14 cellular contexts compared by ENCODE assay signal in genomic region chr4:126558596-126558995, GRCh38.
DNase-seq lines count a peak whose midpoint lies in the region; ATAC-seq, FAIRE-seq and TF ChIP-seq lines count a peak whose summit lies in the region.
"Had no signal": no experiment of that assay in that cellular context is flagged by ENCODE, and none has a peak within 500 bp of the region (broad histone marks: within the 10 kb centered on the region; RNA-seq: fewer than 3 reads in every experiment).

No MANE protein-coding gene starts in this region.

- no peak for TF ChIP-seq CTCF in D721Med (IDR thresholded peaks at IDR 0.05; ENCODE audit: insufficient read depth, missing control alignments)
- no peak for TF ChIP-seq CTCF in K562 (IDR thresholded peaks at IDR 0.05 in 2 of 3, conservative IDR thresholded peaks at IDR 0.05 in 1 of 3; ENCODE audit: insufficient read depth in 2 of 3, low read depth in 1 of 3, low read length in 3 of 3)

- H3K4me3 Mint-ChIP-seq in activated naive CD8-positive, alpha-beta T cell treated with anti-CD3 and anti-CD28 coated beads for 36 hours = no peak overlapping the region
- H3K4me3 Mint-ChIP-seq: CD4-positive, alpha-beta memory T cell had no signal

- no peak for TF ChIP-seq EP300 in K562 (IDR thresholded peaks at IDR 0.05; ENCODE audit: low read length)

- H3K4me3 ChIP-seq in K562 = no peak overlapping the region
- H3K4me3 ChIP-seq: A549, GM23248 had no signal

- H3K27me3 ChIP-seq in K562 (ENCODE audit: control insufficient read depth in 2 of 2, insufficient read depth in 2 of 2, low read length in 2 of 2) = no peaks in the 10 kb centered on the region
- H3K27me3 ChIP-seq: BE2C had no signal

- WGBS in K562 (ENCODE audit: insufficient coverage, low coverage, missing lambda C conversion rate) = 50% methylated on average over 2 of the region's 2 CpGs

- peaks cover 52% of the 10 kb centered on the region for H3K79me2 ChIP-seq in K562 (ENCODE audit: control insufficient read depth, insufficient read depth, low read length)

- peak; percentile 38; the same call in 2 of the 3 replicates for ATAC-seq in K562
- ATAC-seq in GM21723 (IDR thresholded peaks at IDR 0.05; ENCODE audit: unreplicated experiment) = no peak
- ATAC-seq: A549 had no signal

- no peaks in the 10 kb centered on the region for H3K4me1 ChIP-seq in K562 (replicated peaks in 1 of 2; ENCODE audit: control insufficient read depth in 2 of 2, insufficient read depth in 2 of 2, low read length in 2 of 2)
- H3K4me1 ChIP-seq: A549 had no signal

- H3K36me3 ChIP-seq in K562 (ENCODE audit: control insufficient read depth, insufficient read depth, low read length) = peaks cover 19% of the 10 kb centered on the region; the same call in 2 of the 3 replicates
- H3K36me3 ChIP-seq: BE2C had no signal

- no TSS peak for BruUV-seq in K562 (replicated peaks; lab: Mats Ljungman, UMichigan)

- no peak overlapping the region for H3K4me2 ChIP-seq in K562 (ENCODE audit: insufficient read depth, low read length)
- H3K4me2 ChIP-seq: A549 had no signal

- CTCF ChIA-PET in K562 (lab: Yijun Ruan, JAX; ENCODE audit: low intra/inter-chr PET ratio) = no interaction called here

- H2AFZ ChIP-seq in K562 (ENCODE audit: low read depth, low read length) = no peak overlapping the region
- H2AFZ ChIP-seq: GM23248 had no signal

- no peak overlapping the region for H3K27ac Mint-ChIP-seq in activated naive CD8-positive, alpha-beta T cell treated with anti-CD3 and anti-CD28 coated beads for 36 hours
- H3K27ac Mint-ChIP-seq: CD4-positive, alpha-beta memory T cell had no signal

- H3K9me3 ChIP-seq in K562 (replicated peaks; ENCODE audit: control insufficient read depth, insufficient read depth, low read depth, low read length) = no peaks in the 10 kb centered on the region
- H3K9me3 ChIP-seq: A549, BE2C had no signal

- H3K9me3 Mint-ChIP-seq in activated naive CD8-positive, alpha-beta T cell treated with anti-CD3 and anti-CD28 coated beads for 36 hours = peaks cover 9% of the 10 kb centered on the region

- no peaks in the 10 kb centered on the region for H4K20me1 ChIP-seq in K562 (replicated peaks; ENCODE audit: control insufficient read depth, insufficient read depth, low read length)

- in situ Hi-C loops in K562 (cut with MboI) = no loop called here

- H3K9me1 ChIP-seq in K562 (ENCODE audit: control insufficient read depth, insufficient read depth, low read length) = no peaks in the 10 kb centered on the region

- no peak for TF ChIP-seq POLR2A in K562 (conservative IDR thresholded peaks at IDR 0.05)

- no peaks in the 10 kb centered on the region for H3K27me3 Mint-ChIP-seq in activated naive CD8-positive, alpha-beta T cell treated with anti-CD3 and anti-CD28 coated beads for 36 hours
- H3K27me3 Mint-ChIP-seq: CD4-positive, alpha-beta memory T cell had no signal

- FAIRE-seq in D721Med (lab: Jason Lieb, UNC) = peak; percentile 85
- no peak for FAIRE-seq in K562 (lab: Jason Lieb, UNC)
- FAIRE-seq: A549 had no signal

- H3K9ac ChIP-seq in K562 (ENCODE audit: insufficient read depth in 1 of 2, low read depth in 2 of 2, low read length in 2 of 2) = no peak overlapping the region
- H3K9ac ChIP-seq: GM23248 had no signal

- POLR2A ChIA-PET in K562 (lab: Yijun Ruan, JAX) = no interaction called here

- no peaks in the 10 kb centered on the region for H3K36me3 Mint-ChIP-seq in activated naive CD8-positive, alpha-beta T cell treated with anti-CD3 and anti-CD28 coated beads for 36 hours
- H3K36me3 Mint-ChIP-seq: CD4-positive, alpha-beta memory T cell had no signal

- TF ChIP-seq RAD21 in K562 (CRISPR knock-in tag; conservative IDR thresholded peaks at IDR 0.05 in 1 of 2, IDR thresholded peaks at IDR 0.05 in 1 of 2) = no peak

- DNase-seq in CMK (ENCODE audit: low read depth) = peak; percentile 37
- no peak for DNase-seq in D721Med (ENCODE audit: insufficient read length, low spot score)
- peak; percentile 88 for DNase-seq in NCI-H82 treated with DMSO at 0.1 percent for 48 hours (lab: John Stamatoyannopoulos, UW; ENCODE audit: unreplicated experiment)
- DNase-seq in K562 (ENCODE audit: extremely low read depth in 1 of 4, low spot score in 3 of 4) = no peak
- DNase-seq in activated naive CD8-positive, alpha-beta T cell treated with anti-CD3 and anti-CD28 coated beads for 36 hours = no peak
- DNase-seq: BE2C; CD4-positive, alpha-beta memory T cell; COR-L47; GM23248; H7; IMR-90 had no signal

- intact Hi-C loops in K562 (cut with micrococcal nuclease) = no loop called here

- no peak overlapping the region for H3K27ac ChIP-seq in K562 (ENCODE audit: extremely low read depth, low read depth, low read length)
- H3K27ac ChIP-seq: A549, C4-2B, GM23248 had no signal

- H3K4me1 Mint-ChIP-seq in activated naive CD8-positive, alpha-beta T cell treated with anti-CD3 and anti-CD28 coated beads for 36 hours = no peaks in the 10 kb centered on the region
- H3K4me1 Mint-ChIP-seq: CD4-positive, alpha-beta memory T cell had no signal

TF ChIP-seq in K562, 482 proteins besides CTCF, POLR2A, EP300 and RAD21:
- no peak for TF ChIP-seq CBX1 (IDR thresholded peaks at IDR 0.05; ENCODE audit: low read depth)
- no peak for TF ChIP-seq KAT7 (CRISPR knock-in tag; IDR thresholded peaks at IDR 0.05; ENCODE audit: borderline replicate concordance)
- TF ChIP-seq SPI1 (IDR thresholded peaks at IDR 0.05; ENCODE audit: borderline replicate concordance, low read depth, low read length) = no peak
- no peak for TF ChIP-seq CCAR2 (IDR thresholded peaks at IDR 0.05; ENCODE audit: low read depth, low read length)

Comparison
In these comparisons a context has a peak if more than half of its experiments do, and no peak if none do; other contexts are left out.
1. DNase-seq: peak in CMK (single experiment) and NCI-H82 treated with DMSO at 0.1 percent for 48 hours (single experiment); none in D721Med (single experiment), K562 (0 of 4) and activated naive CD8-positive, alpha-beta T cell treated with anti-CD3 and anti-CD28 coated beads for 36 hours (single experiment).